9 cellular contexts compared by ENCODE assay signal in genomic region chr3:49164983-49165720, GRCh38. TPM values are rescaled to one million over a fixed set of nuclear protein-coding genes. Genes with fewer than 3 reads are reported as not detected.
DNase-seq lines count a peak whose midpoint lies in the region; ATAC-seq and TF ChIP-seq lines count a peak whose summit lies in the region.
"Had no signal": no experiment of that assay in that cellular context is flagged by ENCODE, and none has a peak within 500 bp of the region (broad histone marks: within the 10 kb centered on the region; RNA-seq: fewer than 3 reads in every experiment).

No MANE protein-coding gene starts in this region.

- H3K79me2 ChIP-seq in fibroblast of lung (ENCODE audit: control insufficient read depth, insufficient read depth, low read length), result peaks cover 26% of the 10 kb centered on the region

- peaks cover 13% of the 10 kb centered on the region for H3K4me1 ChIP-seq in SJSA1 (replicated peaks)
- H3K4me1 ChIP-seq in fibroblast of lung (ENCODE audit: control insufficient read depth, extremely low read depth, insufficient read depth, low read length), result peaks cover 3% of the 10 kb centered on the region

- peaks cover 2% of the 10 kb centered on the region; the same call in 1 of the 2 replicates for H3K9me3 ChIP-seq in SJSA1 (replicated peaks)
- H3K9me3 ChIP-seq in fibroblast of lung (ENCODE audit: control insufficient read depth, insufficient read depth, low read depth, low read length), result no peaks in the 10 kb centered on the region

- peak overlapping the region; percentile 82 for H3K4me3 ChIP-seq in GM08714 (ENCODE audit: low read length)
- H3K4me3 ChIP-seq in SJSA1, result peak overlapping the region; percentile 60
- peak overlapping the region; percentile 79 to 96 (median 86) for H3K4me3 ChIP-seq in fibroblast of lung (replicated peaks in 1 of 4; ENCODE audit: control extremely low read depth in 1 of 4, insufficient read depth in 1 of 4, low read depth in 3 of 4, low read length in 4 of 4)
- H3K4me3 ChIP-seq in retinal pigment epithelial cell (ENCODE audit: low read length), result peak overlapping the region; percentile 86

- H3K4me2 ChIP-seq in fibroblast of lung (ENCODE audit: extremely low read depth, insufficient read depth, low read length), result peak overlapping the region; percentile 76

- no peak for ATAC-seq in GM21447 (IDR thresholded peaks at IDR 0.05; ENCODE audit: unreplicated experiment)

- no peak for TF ChIP-seq CTCF in fibroblast of lung (conservative IDR thresholded peaks at IDR 0.05 in 1 of 2, IDR thresholded peaks at IDR 0.05 in 1 of 2; ENCODE audit: low read depth in 1 of 2, low read length in 2 of 2)
- TF ChIP-seq CTCF in retinal pigment epithelial cell (conservative IDR thresholded peaks at IDR 0.05; ENCODE audit: low read depth, low read length), result no peak

- H3K36me3 ChIP-seq in SJSA1 (peaks cover 41% of the 10 kb centered on the region), fibroblast of lung (ENCODE audit: control insufficient read depth, insufficient read depth, low read length) (peaks cover 19% of the 10 kb centered on the region)

- H3K27ac ChIP-seq in SJSA1, result no peak overlapping the region; the same call in 1 of the 2 replicates
- peak overlapping the region; percentile 75 for H3K27ac ChIP-seq in fibroblast of lung (ENCODE audit: insufficient read depth, low read length)

- no peaks in the 10 kb centered on the region for H4K20me1 ChIP-seq in fibroblast of lung (ENCODE audit: control insufficient read depth, extremely low read depth, insufficient read depth, low read length)

- H3K9ac ChIP-seq in fibroblast of lung (ENCODE audit: insufficient read depth, low read length), result peak overlapping the region; percentile 83

- no peaks in the 10 kb centered on the region for H3K27me3 ChIP-seq in SJSA1 (replicated peaks)
- no peaks in the 10 kb centered on the region for H3K27me3 ChIP-seq in fibroblast of lung (ENCODE audit: control insufficient read depth, insufficient read depth, low read length)

- H2AFZ ChIP-seq in fibroblast of lung (ENCODE audit: low read length), result no peak overlapping the region

- DNase-seq in SJSA1 (ENCODE audit: low read depth in 1 of 2, low spot score in 2 of 2), result no peak
- DNase-seq in fibroblast of lung (ENCODE audit: low read depth in 2 of 2), result no peak
- no peak for DNase-seq in retinal pigment epithelial cell (ENCODE audit: low read depth)
- DNase-seq in NCI-H510A (lab: John Stamatoyannopoulos, UW), result no peak
- no peak for DNase-seq in activated effector memory CD4-positive, alpha-beta T cell treated with anti-CD3 and anti-CD28 coated beads, Interleukin-2, amount 50 U/mL, for 16 hours
- DNase-seq in stimulated activated CD4-positive, alpha-beta T cell treated with anti-CD3 and anti-CD28 coated beads, Interleukin-4, amount 100 ng/mL, for 1 hour, result no peak
- DNase-seq: NCI-H1105 had no signal

RNA-seq across cellular contexts. Expression of gene CCDC71, which starts 1.0 kb away (rescaled TPM):
- total RNA-seq in SJSA1 (2014; rRNA removed; shearing (Covaris generic)), result 23.8 and 24.7 TPM in 2 replicates
- total RNA-seq in fibroblast of lung, result 16.4 and 17.8 TPM in 2 replicates
- 13.0 and 16.1 TPM in 2 replicates for polyA plus RNA-seq in fibroblast of lung
- 18.0 and 23.2 TPM in 2 replicates for polyA plus RNA-seq in fibroblast of lung (2012)
- polyA minus RNA-seq in fibroblast of lung (ENCODE audit: low replicate concordance), result 55.6 and 70.5 TPM in 2 replicates

RNA-seq across cellular contexts. Expression of gene KLHDC8B, which starts 6.2 kb away (rescaled TPM):
- 18.6 and 27.3 TPM in 2 replicates for total RNA-seq in SJSA1 (2014; rRNA removed; shearing (Covaris generic))
- 40.5 and 42.6 TPM in 2 replicates for total RNA-seq in fibroblast of lung
- 26.7 and 34.4 TPM in 2 replicates for polyA plus RNA-seq in fibroblast of lung
- polyA plus RNA-seq in fibroblast of lung (2012), result 22.7 and 24.7 TPM in 2 replicates
- 21.1 and 36.2 TPM in 2 replicates for polyA minus RNA-seq in fibroblast of lung (ENCODE audit: low replicate concordance)

RNA-seq across cellular contexts. Expression of gene LAMB2, which starts 32.3 kb away (rescaled TPM):
- 97.2 and 171 TPM in 2 replicates for total RNA-seq in SJSA1 (2014; rRNA removed; shearing (Covaris generic))
- total RNA-seq in fibroblast of lung, result 747 and 1,026 TPM in 2 replicates
- 285 and 375 TPM in 2 replicates for polyA plus RNA-seq in fibroblast of lung
- 336 and 501 TPM in 2 replicates for polyA plus RNA-seq in fibroblast of lung (2012)
- 2,522 and 3,887 TPM in 2 replicates for polyA minus RNA-seq in fibroblast of lung (ENCODE audit: low replicate concordance)

RNA-seq across cellular contexts. Expression of gene USP19, which starts 44.5 kb away (rescaled TPM):
- 21.5 and 23.8 TPM in 2 replicates for total RNA-seq in SJSA1 (2014; rRNA removed; shearing (Covaris generic))
- total RNA-seq in fibroblast of lung, result 49.1 and 53.8 TPM in 2 replicates
- polyA plus RNA-seq in fibroblast of lung, result 23.3 and 25.0 TPM in 2 replicates
- polyA plus RNA-seq in fibroblast of lung (2012), result 20.1 and 24.2 TPM in 2 replicates
- 97.5 and 113 TPM in 2 replicates for polyA minus RNA-seq in fibroblast of lung (ENCODE audit: low replicate concordance)
